In genomic region chr1:246329900-246330299, GRCh38 we compare ENCODE assay signal across 10 cellular contexts.
DNase-seq lines count a peak whose midpoint lies in the region; ATAC-seq and TF ChIP-seq lines count a peak whose summit lies in the region.
"Had no signal": no experiment of that assay in that cellular context is flagged by ENCODE, and none has a peak within 500 bp of the region (broad histone marks: within the 10 kb centered on the region; RNA-seq: fewer than 3 reads in every experiment).

No MANE protein-coding gene starts in this region.

- peak; percentile 92 for ATAC-seq in activated CD4-positive, alpha-beta T cell treated with anti-CD3 and anti-CD28 coated beads for 36 hours
- ATAC-seq in GM21528 (IDR thresholded peaks at IDR 0.05; ENCODE audit: low FRiP score, unreplicated experiment) (peak; percentile 99), HG03432 (IDR thresholded peaks at IDR 0.05; ENCODE audit: unreplicated experiment) (peak; percentile 99)
- peak; percentile 47 for ATAC-seq in naive thymus-derived CD4-positive, alpha-beta T cell
- ATAC-seq: A549 had no signal

- peaks cover 51% of the 10 kb centered on the region for H3K4me1 Mint-ChIP-seq in activated CD4-positive, alpha-beta T cell treated with anti-CD3 and anti-CD28 coated beads for 36 hours
- H3K4me1 Mint-ChIP-seq in naive thymus-derived CD4-positive, alpha-beta T cell = peaks cover 0 to 31% (median 0%) of the 10 kb centered on the region in 7 donors
- H3K4me1 Mint-ChIP-seq in osteocyte (ENCODE audit: unreplicated experiment) = no peaks in the 10 kb centered on the region

- POLR2A ChIA-PET in activated CD4-positive, alpha-beta T cell treated with anti-CD3 and anti-CD28 coated beads for 36 hours (lab: Charles Lee) = interaction anchor here (0.7 to 1.4 kb wide), 2 partner anchors 35 to 1176 kb away, joined by 3 to 4 read pairs; no protein-coding TSS in a partner anchor
- POLR2A ChIA-PET in naive thymus-derived CD4-positive, alpha-beta T cell (lab: Charles Lee) = no interaction called here

- peak overlapping the region; percentile 63 for H3K27ac Mint-ChIP-seq in activated CD4-positive, alpha-beta T cell treated with anti-CD3 and anti-CD28 coated beads for 36 hours
- peak overlapping the region in 2 of 9 donors; percentile 41 to 81 for H3K27ac Mint-ChIP-seq in naive thymus-derived CD4-positive, alpha-beta T cell
- no peak overlapping the region for H3K27ac Mint-ChIP-seq in osteocyte (ENCODE audit: unreplicated experiment)

- peaks cover 4% of the 10 kb centered on the region for H3K9me3 Mint-ChIP-seq in activated CD4-positive, alpha-beta T cell treated with anti-CD3 and anti-CD28 coated beads for 36 hours (ENCODE audit: low read depth)
- H3K9me3 Mint-ChIP-seq in naive thymus-derived CD4-positive, alpha-beta T cell = peaks cover 0 to 39% (median 13%) of the 10 kb centered on the region in 11 donors
- H3K9me3 Mint-ChIP-seq in osteocyte (ENCODE audit: unreplicated experiment) = peaks cover 5% of the 10 kb centered on the region

- CTCF ChIA-PET in activated CD4-positive, alpha-beta T cell treated with anti-CD3 and anti-CD28 coated beads for 36 hours (lab: Charles Lee) = interaction anchor here (0.6 to 1.1 kb wide), 3 partner anchors 9 to 363 kb away, joined by 3 read pairs; no protein-coding TSS in a partner anchor
- CTCF ChIA-PET in naive thymus-derived CD4-positive, alpha-beta T cell (lab: Charles Lee) = no interaction called here

- H3K4me3 ChIP-seq in naive thymus-derived CD4-positive, alpha-beta T cell (ENCODE audit: low read length) = no peak overlapping the region
- H3K4me3 ChIP-seq: A549 had no signal

- H3K27ac ChIP-seq in naive thymus-derived CD4-positive, alpha-beta T cell (ENCODE audit: low read depth, low read length) = no peak overlapping the region
- H3K27ac ChIP-seq: A549 had no signal

- peaks cover 60% of the 10 kb centered on the region for H3K36me3 Mint-ChIP-seq in activated CD4-positive, alpha-beta T cell treated with anti-CD3 and anti-CD28 coated beads for 36 hours (ENCODE audit: low read depth)
- H3K36me3 Mint-ChIP-seq in naive thymus-derived CD4-positive, alpha-beta T cell = peaks cover 9 to 74% (median 67%) of the 10 kb centered on the region in 5 donors
- peaks cover 8% of the 10 kb centered on the region for H3K36me3 Mint-ChIP-seq in osteocyte (ENCODE audit: unreplicated experiment)

- H3K9me3 ChIP-seq in naive thymus-derived CD4-positive, alpha-beta T cell (ENCODE audit: control insufficient read depth in 2 of 3, low read length in 3 of 3) = no peaks in the 10 kb centered on the region
- H3K9me3 ChIP-seq: A549 had no signal

- H3K4me1 ChIP-seq in naive thymus-derived CD4-positive, alpha-beta T cell (ENCODE audit: control insufficient read depth in 2 of 2, insufficient read depth in 2 of 2, low read length in 2 of 2) = no peaks in the 10 kb centered on the region

- DNase-seq in activated CD4-positive, alpha-beta T cell treated with anti-CD3 and anti-CD28 coated beads for 36 hours = peak; percentile 60
- no peak for DNase-seq in activated CD4-positive, alpha-beta T cell treated with anti-CD3 and anti-CD28 coated beads, Interleukin-2, amount 50 U/mL, for 1 hour
- DNase-seq in naive thymus-derived CD4-positive, alpha-beta T cell = no peak
- DNase-seq in A172 (ENCODE audit: low spot score) (no peak), activated gamma-delta T cell (lab: John Stamatoyannopoulos, UW) (no peak), osteocyte (ENCODE audit: extremely low spot score, unreplicated experiment) (no peak)
- DNase-seq: immature natural killer cell had no signal

- H3K36me3 ChIP-seq in naive thymus-derived CD4-positive, alpha-beta T cell (ENCODE audit: control insufficient read depth in 2 of 3, insufficient read depth in 3 of 3, low read length in 3 of 3) = peaks cover 0 to 23% (median 0%) of the 10 kb centered on the region in 3 experiments

- peak overlapping the region; percentile 3 for H3K4me3 Mint-ChIP-seq in activated CD4-positive, alpha-beta T cell treated with anti-CD3 and anti-CD28 coated beads for 36 hours
- H3K4me3 Mint-ChIP-seq in naive thymus-derived CD4-positive, alpha-beta T cell = peak overlapping the region in 1 of 10 donors; percentile 76
- H3K4me3 Mint-ChIP-seq in osteocyte (ENCODE audit: unreplicated experiment) = no peak overlapping the region
- H3K4me3 Mint-ChIP-seq: immature natural killer cell had no signal

- no peak for TF ChIP-seq CTCF in osteocyte (IDR thresholded peaks at IDR 0.05)

- no peaks in the 10 kb centered on the region for H3K27me3 ChIP-seq in naive thymus-derived CD4-positive, alpha-beta T cell (ENCODE audit: control insufficient read depth in 2 of 2, insufficient read depth in 2 of 2, low read length in 2 of 2)

- intact Hi-C loops in activated CD4-positive, alpha-beta T cell treated with anti-CD3 and anti-CD28 coated beads for 36 hours (cut with DNase I, micrococcal nuclease) = loop anchor here (1.0 to 10.0 kb wide), 9 partner anchors 8 to 1735 kb away; partner anchors contain the start of genes CNST (in 1 of the 2), HNRNPU (in 1 of the 2) and TFB2M (in 1 of the 2)
- intact Hi-C loops in naive thymus-derived CD4-positive, alpha-beta T cell (cut with micrococcal nuclease) = loop anchor here in 1 of 2 donors (10.0 kb wide), 1 partner anchor 375 kb away; no protein-coding TSS in a partner anchor

- H3K27me3 Mint-ChIP-seq in activated CD4-positive, alpha-beta T cell treated with anti-CD3 and anti-CD28 coated beads for 36 hours = no peaks in the 10 kb centered on the region
- no peaks in the 10 kb centered on the region for H3K27me3 Mint-ChIP-seq in naive thymus-derived CD4-positive, alpha-beta T cell
- no peaks in the 10 kb centered on the region for H3K27me3 Mint-ChIP-seq in osteocyte (ENCODE audit: unreplicated experiment)

Comparison
In these comparisons a context has a peak if more than half of its experiments do, and no peak if none do; other contexts are left out.
1. ATAC-seq: peak in every context shown above with its lines; median percentile 99 in GM21528; 99 in HG03432; 92 in activated CD4-positive, alpha-beta T cell treated with anti-CD3 and anti-CD28 coated beads for 36 hours; 47 in naive thymus-derived CD4-positive, alpha-beta T cell.